8 cellular contexts compared by ENCODE assay signal in the genomic region with DNA sequence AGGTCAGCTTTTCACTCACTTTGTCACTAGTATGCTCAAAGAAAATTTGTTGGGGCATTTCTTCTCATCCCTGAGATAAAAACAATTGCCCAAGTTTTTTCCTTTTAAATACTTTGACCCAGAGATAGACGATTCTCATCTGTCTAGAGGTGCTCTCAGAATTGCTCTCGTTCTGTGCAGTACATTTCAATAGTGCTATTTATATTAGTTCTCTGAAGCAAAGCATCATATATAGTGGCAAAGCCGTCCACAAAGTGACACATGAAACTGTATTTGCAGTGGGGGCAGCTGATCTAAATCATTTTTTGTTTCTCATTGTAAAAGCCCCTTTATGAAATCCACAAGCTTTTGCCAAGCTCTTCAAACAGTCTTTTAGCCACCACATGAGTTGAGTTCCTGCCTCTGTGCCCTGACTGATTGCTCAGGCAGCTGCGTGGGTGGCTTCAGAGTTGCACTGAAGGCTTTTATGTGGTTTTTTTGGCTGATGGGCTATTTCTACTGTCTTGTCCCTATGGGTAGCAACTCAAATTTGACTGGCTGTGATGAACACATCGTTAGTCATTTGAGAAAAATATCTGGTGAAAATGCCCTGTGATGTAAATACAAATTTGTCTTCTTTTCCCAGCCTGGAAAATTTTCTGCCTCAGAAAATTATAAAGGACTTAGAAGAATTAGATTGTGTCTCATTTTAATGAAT.
DNase-seq lines count a peak whose midpoint lies in the region; ATAC-seq and TF ChIP-seq lines count a peak whose summit lies in the region.

No MANE protein-coding gene starts in this region.

- H3K36me3 ChIP-seq in BLaER1 (no peaks in the 10 kb centered on the region; the same call in 1 of the 2 replicates), upper lobe of left lung (no peaks in the 10 kb centered on the region)

- H3K4me1 ChIP-seq in BLaER1 (peaks cover 62% of the 10 kb centered on the region), upper lobe of left lung (no peaks in the 10 kb centered on the region)

- H3K27me3 ChIP-seq in BLaER1 (no peaks in the 10 kb centered on the region), upper lobe of left lung (no peaks in the 10 kb centered on the region)

- DNase-seq in Jurkat, Clone E6-1 (ENCODE audit: low read depth, low spot score), result peak; percentile 87
- peak; percentile 83 to 87 for DNase-seq in activated T-cell treated with anti-CD3 and anti-CD28 coated beads, Interleukin-2, amount 50 U/mL, for 48 hours
- DNase-seq in non-pigmented ciliary epithelial cell (ENCODE audit: low read depth) (peak; percentile 76), upper lobe of left lung (no peak), NCI-H526 treated with DMSO at 0.1 percent for 48 hours (lab: John Stamatoyannopoulos, UW) (no peak), midbrain (lab: John Stamatoyannopoulos, UW) (no peak)

- H3K4me3 ChIP-seq in BLaER1 (peak overlapping the region; percentile 32), upper lobe of left lung (no peak overlapping the region)
- no peak overlapping the region for H3K4me3 ChIP-seq in Jurkat, Clone E6-1 (ENCODE audit: low read length)

- peaks cover 32% of the 10 kb centered on the region for H3K9me3 ChIP-seq in BLaER1
- no peaks in the 10 kb centered on the region for H3K9me3 ChIP-seq in upper lobe of left lung

- no peaks in the 10 kb centered on the region for H4K20me1 ChIP-seq in BLaER1

- H3K9ac ChIP-seq in BLaER1, result peak overlapping the region; percentile 59

- peak overlapping the region; percentile 84 for H3K4me2 ChIP-seq in BLaER1

- 66 to 72% methylated on average over 5 of the region's 5 CpGs for WGBS in upper lobe of left lung, 2 donors

- TF ChIP-seq CTCF in upper lobe of left lung (IDR thresholded peaks at IDR 0.05), result no peak

- no peak for TF ChIP-seq POLR2A in upper lobe of left lung (IDR thresholded peaks at IDR 0.05)

- H3K27ac ChIP-seq in BLaER1, result peak overlapping the region; percentile 78
- H3K27ac ChIP-seq in upper lobe of left lung, result no peak overlapping the region

- ATAC-seq in GM21447 (IDR thresholded peaks at IDR 0.05; ENCODE audit: unreplicated experiment) (peak; percentile 90), upper lobe of left lung (ENCODE audit: low FRiP score in 2 of 2) (no peak)

- no peak for TF ChIP-seq EP300 in upper lobe of left lung (IDR thresholded peaks at IDR 0.05)

Comparison
In these comparisons a context has a peak if more than half of its experiments do, and no peak if none do; other contexts are left out.
1. DNase-seq: peak in Jurkat, Clone E6-1 (single experiment), activated T-cell treated with anti-CD3 and anti-CD28 coated beads, Interleukin-2, amount 50 U/mL, for 48 hours (2 of 2) and non-pigmented ciliary epithelial cell (single experiment); none in upper lobe of left lung (0 of 2), NCI-H526 treated with DMSO at 0.1 percent for 48 hours (single experiment) and midbrain (single experiment).